Comparison of ENCODE assay signal across 8 cellular contexts in genomic region chr2:98487806-98488189, GRCh38. TPM values are rescaled to one million over a fixed set of nuclear protein-coding genes. Genes with fewer than 3 reads are reported as not detected.
DNase-seq lines count a peak whose midpoint lies in the region; ATAC-seq, FAIRE-seq and TF ChIP-seq lines count a peak whose summit lies in the region.

No MANE protein-coding gene starts in this region.

- DNase-seq in EL, result peak; percentile 18
- DNase-seq in Peyer's patch, result peak in 2 of 3 donors; percentile 59 to 71
- peak; percentile 12 for DNase-seq in astrocyte of the spinal cord (ENCODE audit: low read depth, low spot score)
- DNase-seq in mesendoderm, result peak; percentile 57
- DNase-seq in NK-92 treated with Interleukin-12 subunit alpha and Interleukin-12 subunit beta, amount 100 ng/mL, for 24 hours (lab: John Stamatoyannopoulos, UW), result no peak
- DNase-seq in RCC 7860 (ENCODE audit: low spot score), result no peak

- H3K27me3 ChIP-seq in Peyer's patch (no peaks in the 10 kb centered on the region), mesendoderm (ENCODE audit: insufficient read depth, low read length, poor library complexity) (no peaks in the 10 kb centered on the region)

- H2AK5ac ChIP-seq in mesendoderm (ENCODE audit: low read length), result no peak overlapping the region

- H3K23ac ChIP-seq in mesendoderm (ENCODE audit: low read length), result no peak overlapping the region

- H2BK5ac ChIP-seq in mesendoderm (ENCODE audit: low read length), result no peak overlapping the region

- no CpG with 5 or more reads among the region's 3 CpGs for WGBS in mesendoderm (ENCODE audit: extremely low coverage, insufficient coverage, low lambda C conversion rate)

- H2BK15ac ChIP-seq in mesendoderm (replicated peaks; ENCODE audit: low read depth), result no peak overlapping the region

- peaks cover 77% of the 10 kb centered on the region for H3K79me2 ChIP-seq in mesendoderm (ENCODE audit: control insufficient read depth, insufficient read depth, low read length)

- peak overlapping the region in 1 of 4 donors; percentile 53 for H3K27ac ChIP-seq in Peyer's patch
- no peak overlapping the region for H3K27ac ChIP-seq in mesendoderm (ENCODE audit: low read depth, low read length)

- in situ Hi-C loops in astrocyte of the spinal cord (cut with HindIII; ENCODE audit: low sequenced_read_pairs), result no loop called here

- H3K9me3 ChIP-seq in Peyer's patch, result no peaks in the 10 kb centered on the region

- no peaks in the 10 kb centered on the region for H3K36me3 ChIP-seq in Peyer's patch
- H3K36me3 ChIP-seq in mesendoderm (ENCODE audit: control insufficient read depth, insufficient read depth, low read length), result no peaks in the 10 kb centered on the region

- no peak overlapping the region for H4K8ac ChIP-seq in mesendoderm (ENCODE audit: low read depth, low read length)

- peaks cover 58% of the 10 kb centered on the region for H3K79me1 ChIP-seq in mesendoderm (ENCODE audit: low read length)

- TF ChIP-seq CTCF in Peyer's patch (IDR thresholded peaks at IDR 0.05), result peak; percentile 24 to 64 (median 58)
- TF ChIP-seq CTCF in astrocyte of the spinal cord (IDR thresholded peaks at IDR 0.05; ENCODE audit: low read depth, low read length), result peak; percentile 67

- no peak overlapping the region for H3K18ac ChIP-seq in mesendoderm (ENCODE audit: low read length)

- no peak for TF ChIP-seq POLR2A in Peyer's patch (IDR thresholded peaks at IDR 0.05)

- no peak overlapping the region for H3K4me2 ChIP-seq in mesendoderm (ENCODE audit: low read length)

- H2BK120ac ChIP-seq in mesendoderm (ENCODE audit: low read depth, low read length), result no peak overlapping the region

- no peak overlapping the region for H3K4ac ChIP-seq in mesendoderm (ENCODE audit: low read depth, low read length)

- H4K5ac ChIP-seq in mesendoderm (ENCODE audit: low read length), result no peak overlapping the region

- H3K56ac ChIP-seq in mesendoderm (ENCODE audit: low read length), result no peak overlapping the region

- H3K4me1 ChIP-seq in Peyer's patch, result peaks cover 0 to 13% (median 5%) of the 10 kb centered on the region in 4 donors
- H3K4me1 ChIP-seq in mesendoderm (ENCODE audit: control insufficient read depth, low read depth, low read length), result peaks cover 12% of the 10 kb centered on the region

- ATAC-seq in GM19324 (IDR thresholded peaks at IDR 0.05; ENCODE audit: low FRiP score, unreplicated experiment), result peak; percentile 32
- ATAC-seq in HG03135 (IDR thresholded peaks at IDR 0.05; ENCODE audit: unreplicated experiment), result peak; percentile 60

- H3K4me3 ChIP-seq in Peyer's patch (no peak overlapping the region), astrocyte of the spinal cord (ENCODE audit: low read depth, low read length) (no peak overlapping the region), mesendoderm (ENCODE audit: low read length) (no peak overlapping the region)

- H3K9ac ChIP-seq in mesendoderm (ENCODE audit: low read length), result no peak overlapping the region

- FAIRE-seq in RCC 7860 (lab: Jason Lieb, UNC), result no peak

RNA-seq across cellular contexts. Expression of gene INPP4A, which starts 43.1 kb away (rescaled TPM):
- 10 to 100 TPM; 15.6 to 78.4 (median 27.4) TPM for total RNA-seq in Peyer's patch
- polyA plus RNA-seq in mesendoderm (2013, experiment 1 of 2), result 11.4 TPM
- 10.8 TPM for polyA plus RNA-seq in mesendoderm (2013, experiment 2 of 2)

Comparison
In these comparisons a context has a peak if more than half of its experiments do, and no peak if none do; other contexts are left out.
1. DNase-seq: peak in EL (single experiment), Peyer's patch (2 of 3), astrocyte of the spinal cord (single experiment) and mesendoderm (single experiment); none in NK-92 treated with Interleukin-12 subunit alpha and Interleukin-12 subunit beta, amount 100 ng/mL, for 24 hours (single experiment) and RCC 7860 (single experiment).